ENCODE assay signal across 7 cellular contexts in genomic region chr2:159716409-159716808, GRCh38. TPM values are rescaled to one million over a fixed set of nuclear protein-coding genes. Genes with fewer than 3 reads are reported as not detected.
DNase-seq lines count a peak whose midpoint lies in the region; ATAC-seq, FAIRE-seq and TF ChIP-seq lines count a peak whose summit lies in the region.
"Not testable (repeated sequence)": the region's sequence is repeated elsewhere in the genome, so short reads cannot be mapped to it uniquely, and the experiment has no call there.

No MANE protein-coding gene starts in this region.

- H3K4me3 Mint-ChIP-seq in CD8-positive, alpha-beta T cell: peak overlapping the region; percentile 58
- H3K4me3 Mint-ChIP-seq in WTC11; chondrocyte (ENCODE audit: unreplicated experiment): not testable (repeated sequence)
- H3K4me3 Mint-ChIP-seq in activated naive CD8-positive, alpha-beta T cell: peak overlapping the region; percentile 79
- H3K4me3 Mint-ChIP-seq in neural crest cell: peak overlapping the region; percentile 70

- not testable (repeated sequence) for H3K27ac Mint-ChIP-seq in CD8-positive, alpha-beta T cell; neural crest cell (ENCODE audit: unreplicated experiment)
- H3K27ac Mint-ChIP-seq in WTC11: peak overlapping the region; percentile 41; the same call in 1 of the 2 replicates
- peak overlapping the region; percentile 66 for H3K27ac Mint-ChIP-seq in activated naive CD8-positive, alpha-beta T cell
- peak overlapping the region; percentile 41 for H3K27ac Mint-ChIP-seq in chondrocyte (ENCODE audit: unreplicated experiment)

- intact Hi-C loops in CD8-positive, alpha-beta T cell (cut with DNase I, micrococcal nuclease): loop anchor here in 1 of 2 experiments (5.0 to 10.0 kb wide), 2 partner anchors 1259 to 1448 kb away; partner anchors contain the start of genes CCDC148, PKP4 and TANK

- ATAC-seq in CD8-positive, alpha-beta T cell; WTC11: not testable (repeated sequence)

- not testable (repeated sequence) for H3K9me3 Mint-ChIP-seq in CD8-positive, alpha-beta T cell; WTC11; activated naive CD8-positive, alpha-beta T cell (ENCODE audit: low read depth); chondrocyte (ENCODE audit: low read depth); neural crest cell

- H4K20me1 ChIP-seq in Loucy (ENCODE audit: insufficient read depth, low read length, poor library complexity, severe bottlenecking) (peaks cover 91% of the 10 kb centered on the region), keratinocyte (ENCODE audit: control insufficient read depth, extremely low read depth, insufficient read depth, low read length) (peaks cover 49% of the 10 kb centered on the region)

- H3K4me1 Mint-ChIP-seq in CD8-positive, alpha-beta T cell (ENCODE audit: low read depth): peaks cover 82% of the 10 kb centered on the region
- H3K4me1 Mint-ChIP-seq in WTC11 (peaks cover 53% of the 10 kb centered on the region), chondrocyte (ENCODE audit: low read depth) (peaks cover 61% of the 10 kb centered on the region), neural crest cell (peaks cover 43% of the 10 kb centered on the region)
- peaks cover 77% of the 10 kb centered on the region for H3K4me1 Mint-ChIP-seq in activated naive CD8-positive, alpha-beta T cell (ENCODE audit: low read depth)

- dilution Hi-C loops in keratinocyte (cut with MboI; ENCODE audit: extremely low pct_ligation_motif_present, low sequenced_read_pairs): loop anchor here (25.0 kb wide), 1 partner anchor 104 kb away; the partner anchor contains the start of gene BAZ2B

- not testable (repeated sequence) for H2AFZ ChIP-seq in Loucy (ENCODE audit: low read length); keratinocyte (ENCODE audit: control insufficient read depth, low read length)

- H3K36me3 ChIP-seq in CD8-positive, alpha-beta T cell (ENCODE audit: insufficient read depth, low read length): peaks cover 10% of the 10 kb centered on the region
- H3K36me3 ChIP-seq in Loucy (ENCODE audit: insufficient read depth, low read length) (peaks cover 40% of the 10 kb centered on the region; the same call in 1 of the 2 replicates), keratinocyte (ENCODE audit: control insufficient read depth in 2 of 2, extremely low read depth in 1 of 2, insufficient read depth in 2 of 2, low read length in 2 of 2) (peaks cover 13 to 24% of the 10 kb centered on the region in 2 experiments)

- CTCF ChIA-PET in CD8-positive, alpha-beta T cell (lab: Charles Lee): not testable (repeated sequence)
- CTCF ChIA-PET in WTC11 (lab: Charles Lee): interaction anchor here (1.8 kb wide), 1 partner anchor 39 kb away, joined by 5 read pairs; no protein-coding TSS in a partner anchor

- peak overlapping the region; percentile 93 for H3K4me2 ChIP-seq in Loucy (ENCODE audit: low read depth, low read length, poor library complexity, severe bottlenecking)
- H3K4me2 ChIP-seq in keratinocyte (ENCODE audit: control insufficient read depth, extremely low read depth, insufficient read depth, low read depth, low read length): peak overlapping the region; percentile 17

- peak overlapping the region; percentile 98 for H3K9ac ChIP-seq in Loucy (ENCODE audit: low read depth, low read length, poor library complexity, severe bottlenecking)
- not testable (repeated sequence) for H3K9ac ChIP-seq in keratinocyte (ENCODE audit: control insufficient read depth, extremely low read depth, insufficient read depth, low read length)

- TF ChIP-seq CTCF in CD8-positive, alpha-beta T cell (IDR thresholded peaks at IDR 0.05); Loucy (conservative IDR thresholded peaks at IDR 0.05; ENCODE audit: low read length); WTC11 (IDR thresholded peaks at IDR 0.05); chondrocyte (IDR thresholded peaks at IDR 0.05); keratinocyte (optimal IDR thresholded peaks at IDR 0.05 in 1 of 3, IDR thresholded peaks at IDR 0.05 in 1 of 3, conservative IDR thresholded peaks at IDR 0.05 in 1 of 3; ENCODE audit: extremely low read depth in 1 of 3, insufficient read depth in 2 of 3, low read length in 3 of 3); neural crest cell (conservative IDR thresholded peaks at IDR 0.05): not testable (repeated sequence)

- H3F3A ChIP-seq in Loucy (ENCODE audit: low read depth): not testable (repeated sequence)

- not testable (repeated sequence) for DNase-seq in CD8-positive, alpha-beta T cell; WTC11 (ENCODE audit: low spot score); chondrocyte (ENCODE audit: low spot score); keratinocyte (ENCODE audit: low read depth, low spot score); neural crest cell (ENCODE audit: low read depth, low spot score)

- H3K27me3 ChIP-seq in CD8-positive, alpha-beta T cell (ENCODE audit: insufficient read depth, low read length); Loucy (ENCODE audit: insufficient read depth, low read length, poor library complexity, severe bottlenecking); keratinocyte (ENCODE audit: control insufficient read depth, extremely low read depth, insufficient read depth, low read length): not testable (repeated sequence)

- not testable (repeated sequence) for H3K4me3 ChIP-seq in CD8-positive, alpha-beta T cell (ENCODE audit: low read depth, low read length); keratinocyte (ENCODE audit: control insufficient read depth in 2 of 3, extremely low read depth in 1 of 3, insufficient read depth in 2 of 3, low read depth in 1 of 3, low read length in 3 of 3)
- H3K4me3 ChIP-seq in Loucy (ENCODE audit: low read length, poor library complexity, severe bottlenecking): peak overlapping the region; percentile 92

- H3K9me3 ChIP-seq in CD8-positive, alpha-beta T cell (ENCODE audit: low read length); Loucy (ENCODE audit: insufficient read depth, low read depth, low read length); keratinocyte (ENCODE audit: control insufficient read depth, low read depth, low read length): not testable (repeated sequence)

- H3K36me3 Mint-ChIP-seq in CD8-positive, alpha-beta T cell: peaks cover 65% of the 10 kb centered on the region
- H3K36me3 Mint-ChIP-seq in WTC11: peaks cover 33% of the 10 kb centered on the region
- peaks cover 20% of the 10 kb centered on the region for H3K36me3 Mint-ChIP-seq in activated naive CD8-positive, alpha-beta T cell
- peaks cover 19% of the 10 kb centered on the region for H3K36me3 Mint-ChIP-seq in chondrocyte (ENCODE audit: low read depth)
- H3K36me3 Mint-ChIP-seq in neural crest cell (ENCODE audit: low read depth): peaks cover 20% of the 10 kb centered on the region

- peaks cover 91% of the 10 kb centered on the region for H3K79me2 ChIP-seq in Loucy (ENCODE audit: insufficient read depth, low read length)
- H3K79me2 ChIP-seq in keratinocyte (ENCODE audit: control insufficient read depth, insufficient read depth, low read length): peaks cover 91% of the 10 kb centered on the region

- not testable (repeated sequence) for H3K27me3 Mint-ChIP-seq in CD8-positive, alpha-beta T cell (ENCODE audit: low read depth); WTC11 (ENCODE audit: low read depth); activated naive CD8-positive, alpha-beta T cell; chondrocyte (ENCODE audit: low read depth); neural crest cell (ENCODE audit: low read depth)

- not testable (repeated sequence) for H3K27ac ChIP-seq in CD8-positive, alpha-beta T cell (ENCODE audit: low read depth, low read length); keratinocyte (ENCODE audit: control insufficient read depth, insufficient read depth, low read length)

- peaks cover 73% of the 10 kb centered on the region for H3K4me1 ChIP-seq in CD8-positive, alpha-beta T cell (ENCODE audit: insufficient read depth, low read length)
- H3K4me1 ChIP-seq in Loucy (ENCODE audit: insufficient read depth, low read length, poor library complexity, severe bottlenecking): peaks cover 80% of the 10 kb centered on the region
- peaks cover 26% of the 10 kb centered on the region for H3K4me1 ChIP-seq in keratinocyte (ENCODE audit: control insufficient read depth, extremely low read depth, insufficient read depth, low read length)

- POLR2A ChIA-PET in CD8-positive, alpha-beta T cell (lab: Charles Lee): interaction anchor here (1.8 kb wide), 1 partner anchor 9 kb away, joined by 4 read pairs; no protein-coding TSS in a partner anchor
- POLR2A ChIA-PET in WTC11 (lab: Charles Lee): not testable (repeated sequence)

- H3K9me1 ChIP-seq in keratinocyte (ENCODE audit: control insufficient read depth, extremely low read depth, insufficient read depth, low read length): not testable (repeated sequence)

- not testable (repeated sequence) for FAIRE-seq in keratinocyte (lab: Jason Lieb, UNC)

- H3K9me2 ChIP-seq in Loucy (replicated peaks; ENCODE audit: low read depth, low read length): not testable (repeated sequence)

TF ChIP-seq in WTC11, 78 proteins besides CTCF, POLR2A, EP300 and RAD21:
- peak; percentile 86 for TF ChIP-seq ZNF121 (CRISPR knock-in tag; IDR thresholded peaks at IDR 0.05)
TF ChIP-seq in WTC11: peak in this region for 1; not testable (repeated sequence) for 77.

RNA-seq across cellular contexts. Expression of gene MARCHF7, which starts 4.1 kb away (rescaled TPM):
- 10 to 100 TPM; 76.5 to 76.6 TPM for total RNA-seq in CD8-positive, alpha-beta T cell
- total RNA-seq in WTC11 (2021): 84.0 to 109 TPM (median 97.6 TPM) in 3 replicates
- 71.5 to 79.8 TPM (median 78.7 TPM) in 3 replicates for total RNA-seq in chondrocyte
- 52.0 to 89.4 TPM (median 52.9 TPM) in 3 replicates for polyA plus RNA-seq in keratinocyte
- polyA plus RNA-seq in keratinocyte (2011; ENCODE audit: low read depth): 100.0 TPM
- 27.6 and 68.4 TPM in 2 replicates for polyA plus RNA-seq in keratinocyte (2011; cell fraction: cytosol; rRNA removed)
- 90.1 and 127 TPM in 2 replicates for polyA plus RNA-seq in keratinocyte (2011; cell fraction: nucleus; rRNA removed)
- polyA plus RNA-seq in keratinocyte (2012; ENCODE audit: low replicate concordance): 69.9 and 70.9 TPM in 2 replicates
- polyA minus RNA-seq in keratinocyte: 16.1 to 70.5 TPM (median 33.6 TPM) in 3 replicates
- polyA minus RNA-seq in keratinocyte (2011; cell fraction: cytosol; rRNA and poly(A)+ RNA removed): 44.9 TPM
- polyA minus RNA-seq in keratinocyte (2011; cell fraction: nucleus; rRNA and poly(A)+ RNA removed): 58.0 and 123 TPM in 2 replicates
- total RNA-seq in neural crest cell: 89.9 and 99.1 TPM in 2 replicates
